Comparison of ENCODE assay signal across 12 cellular contexts in genomic region chr21:37503848-37504467, GRCh38.
DNase-seq lines count a peak whose midpoint lies in the region; ATAC-seq, FAIRE-seq and TF ChIP-seq lines count a peak whose summit lies in the region.
"Had no signal": no experiment of that assay in that cellular context is flagged by ENCODE, and none has a peak within 500 bp of the region (broad histone marks: within the 10 kb centered on the region; RNA-seq: fewer than 3 reads in every experiment).

No MANE protein-coding gene starts in this region.

- H3K36me3 Mint-ChIP-seq in HFFc6 (ENCODE audit: low read depth) (peaks cover 36% of the 10 kb centered on the region), astrocyte (ENCODE audit: low read depth, unreplicated experiment) (peaks cover 11% of the 10 kb centered on the region)

- H4K20me1 ChIP-seq in astrocyte (ENCODE audit: insufficient read depth, low read length): peaks cover 10% of the 10 kb centered on the region

- H3K27me3 Mint-ChIP-seq in HFFc6 (ENCODE audit: insufficient read depth) (no peaks in the 10 kb centered on the region), astrocyte (ENCODE audit: low read depth, unreplicated experiment) (no peaks in the 10 kb centered on the region)
- H3K27me3 Mint-ChIP-seq: type B pancreatic cell had no signal

- H3K9me3 Mint-ChIP-seq in HFFc6: peaks cover 7% of the 10 kb centered on the region
- H3K9me3 Mint-ChIP-seq in astrocyte (ENCODE audit: unreplicated experiment): no peaks in the 10 kb centered on the region

- peaks cover 40% of the 10 kb centered on the region for H3K79me2 ChIP-seq in astrocyte (ENCODE audit: insufficient read depth, low read length)

- H3K4me1 Mint-ChIP-seq in HFFc6 (ENCODE audit: low read depth): peaks cover 26% of the 10 kb centered on the region
- H3K4me1 Mint-ChIP-seq in astrocyte (ENCODE audit: low read depth, unreplicated experiment): peaks cover 10% of the 10 kb centered on the region

- H3K4me2 ChIP-seq in astrocyte (ENCODE audit: low read length): peak overlapping the region; percentile 47

- DNase-seq in AG20443 (ENCODE audit: low spot score): peak; percentile 29
- peak; percentile 68 for DNase-seq in HFFc6
- peak; percentile 73 for DNase-seq in astrocyte (ENCODE audit: low read depth)
- no peak for DNase-seq in effector CD8-positive, alpha-beta T cell (lab: John Stamatoyannopoulos, UW)
- no peak for DNase-seq in NCI-H446 (lab: John Stamatoyannopoulos, UW)
- no peak for DNase-seq in hippocampal formation (lab: John Stamatoyannopoulos, UW)
- DNase-seq: central memory CD4-positive, alpha-beta T cell; left cardiac atrium had no signal

- H3K27ac Mint-ChIP-seq in HFFc6 (peak overlapping the region; percentile 91), astrocyte (ENCODE audit: unreplicated experiment) (peak overlapping the region; percentile 36)
- H3K27ac Mint-ChIP-seq: type B pancreatic cell had no signal

- TF ChIP-seq CTCF in HFFc6 (IDR thresholded peaks at IDR 0.05) (no peak), astrocyte (IDR thresholded peaks at IDR 0.05; ENCODE audit: insufficient read depth, low read depth, low read length) (no peak)

- peaks cover 21% of the 10 kb centered on the region for H3K36me3 ChIP-seq in astrocyte (ENCODE audit: insufficient read depth, low read length)
- peaks cover 60% of the 10 kb centered on the region for H3K36me3 ChIP-seq in mesodermal cell (ENCODE audit: control insufficient read depth, insufficient read depth, low read length)

- H3K27ac ChIP-seq in astrocyte (ENCODE audit: low read depth, low read length) (peak overlapping the region; percentile 50), mesodermal cell (ENCODE audit: low read depth, low read length, severe bottlenecking) (peak overlapping the region; percentile 70)

- peak overlapping the region; percentile 55 for H3K9ac ChIP-seq in astrocyte (ENCODE audit: low read length)

- WGBS in mesodermal cell (ENCODE audit: insufficient coverage in 2 of 2), 2 experiments: 92 to 100% methylated on average over 3 to 4 of the region's 5 CpGs

- H3K4me3 ChIP-seq in astrocyte (ENCODE audit: insufficient read depth, low read depth, low read length): no peak overlapping the region
- H3K4me3 ChIP-seq in mesodermal cell (ENCODE audit: extremely low read depth, insufficient read depth, low read length, poor library complexity, severe bottlenecking): no peak overlapping the region

- no peak for FAIRE-seq in astrocyte (lab: Jason Lieb, UNC)
- FAIRE-seq: TTC549 had no signal

- no peaks in the 10 kb centered on the region for H3K27me3 ChIP-seq in astrocyte (ENCODE audit: insufficient read depth, low read length)

- H2AFZ ChIP-seq in astrocyte (ENCODE audit: low read depth, low read length): no peak overlapping the region

- ATAC-seq in HG03460 (IDR thresholded peaks at IDR 0.05; ENCODE audit: unreplicated experiment): no peak
- ATAC-seq: left cardiac atrium had no signal

- H3K9me3 ChIP-seq in astrocyte (ENCODE audit: insufficient read depth, low read depth, low read length): no peaks in the 10 kb centered on the region
- H3K9me3 ChIP-seq in mesodermal cell (ENCODE audit: control insufficient read depth, low read length): no peaks in the 10 kb centered on the region

- H3K4me1 ChIP-seq in astrocyte (ENCODE audit: insufficient read depth, low read length) (peaks cover 4% of the 10 kb centered on the region), mesodermal cell (ENCODE audit: control insufficient read depth, insufficient read depth, low read length, poor library complexity, severe bottlenecking) (peaks cover 5% of the 10 kb centered on the region)

- H3K4me3 Mint-ChIP-seq in HFFc6 (peak overlapping the region; percentile 20), astrocyte (ENCODE audit: unreplicated experiment) (peak overlapping the region; percentile 23)
- H3K4me3 Mint-ChIP-seq: type B pancreatic cell had no signal

Comparison
In these comparisons a context has a peak if more than half of its experiments do, and no peak if none do; other contexts are left out.
1. DNase-seq: peak in AG20443 (single experiment), HFFc6 (single experiment) and astrocyte (single experiment); none in effector CD8-positive, alpha-beta T cell (single experiment), NCI-H446 (0 of 2) and hippocampal formation (0 of 2).